In genomic region chr12:96399081-96399918, GRCh38 we compare ENCODE assay signal across 8 cellular contexts. TPM values are rescaled to one million over a fixed set of nuclear protein-coding genes. Genes with fewer than 3 reads are reported as not detected.
DNase-seq lines count a peak whose midpoint lies in the region; ATAC-seq and TF ChIP-seq lines count a peak whose summit lies in the region.

No MANE protein-coding gene starts in this region.

- peak overlapping the region; percentile 92 to 96 for H3K27ac Mint-ChIP-seq in T-cell

- DNase-seq in T-cell (peak; percentile 43 to 78 (median 70)), amniotic stem cell (lab: John Stamatoyannopoulos, UW) (peak; percentile 15), right atrium auricular region (ENCODE audit: low spot score) (peak; percentile 82), retina (peak; percentile 87), NCI-H128 (lab: John Stamatoyannopoulos, UW; ENCODE audit: unreplicated experiment) (no peak)

- H3K36me3 Mint-ChIP-seq in T-cell, result peaks cover 3% of the 10 kb centered on the region

- peak overlapping the region; percentile 86 for H3K4me2 ChIP-seq in DOHH2 (ENCODE audit: low read length)

- H4K20me1 ChIP-seq in DOHH2 (ENCODE audit: control insufficient read depth, insufficient read depth, low read depth, low read length), result peaks cover 15% of the 10 kb centered on the region

- peaks cover 49 to 52% (median 52%) of the 10 kb centered on the region in 3 donors for H3K4me1 Mint-ChIP-seq in T-cell

- H3F3A ChIP-seq in DOHH2 (ENCODE audit: control insufficient read depth, insufficient read depth), result peaks cover 13% of the 10 kb centered on the region

- CTCF ChIA-PET in T-cell (lab: Charles Lee), result interaction anchor here (0.5 to 4.2 kb wide), 37 partner anchors 8 to 364 kb away, joined by 3 to 49 read pairs (median 5); partner anchors contain the start of genes CFAP54 (in 2 of the 2) and LTA4H (in 1 of the 2)

- H3K27me3 ChIP-seq in DOHH2 (ENCODE audit: control insufficient read depth, low read length), result no peaks in the 10 kb centered on the region
- no peaks in the 10 kb centered on the region for H3K27me3 ChIP-seq in HUES48 (ENCODE audit: control insufficient read depth, insufficient read depth, low read length)
- H3K27me3 ChIP-seq in right atrium auricular region, result no peaks in the 10 kb centered on the region

- ATAC-seq in GM21381 (IDR thresholded peaks at IDR 0.05; ENCODE audit: unreplicated experiment) (peak; percentile 32), T-cell (replicated peaks in 1 of 4) (peak; percentile 31 to 51 (median 46))

- H3K27me3 Mint-ChIP-seq in T-cell, result no peaks in the 10 kb centered on the region

- H3K27ac ChIP-seq in DOHH2 (ENCODE audit: low read depth, low read length) (peak overlapping the region; percentile 93), HUES48 (ENCODE audit: low read depth, low read length) (peak overlapping the region; percentile 95), right atrium auricular region (peak overlapping the region; percentile 99 to 100)

- H3K9me2 ChIP-seq in DOHH2 (replicated peaks; ENCODE audit: control insufficient read depth, low read length), result no peaks in the 10 kb centered on the region

- peak overlapping the region; percentile 72; the same call in 1 of the 2 replicates for H3K9ac ChIP-seq in HUES48 (ENCODE audit: low read depth, low read length)

- H3K4me3 Mint-ChIP-seq in T-cell, result peak overlapping the region; percentile 89 to 98 (median 95)

- peaks cover 11% of the 10 kb centered on the region for H3K36me3 ChIP-seq in DOHH2 (ENCODE audit: control insufficient read depth, low read length)
- no peaks in the 10 kb centered on the region for H3K36me3 ChIP-seq in HUES48 (ENCODE audit: control insufficient read depth, insufficient read depth, low read length)
- H3K36me3 ChIP-seq in right atrium auricular region, result no peaks in the 10 kb centered on the region

- H3K4me3 ChIP-seq in DOHH2 (ENCODE audit: low read length), result peak overlapping the region; percentile 81
- H3K4me3 ChIP-seq in HUES48 (ENCODE audit: low read depth, low read length), result peak overlapping the region; percentile 80
- peak overlapping the region; percentile 91 to 97 for H3K4me3 ChIP-seq in right atrium auricular region

- H3K9me3 ChIP-seq in DOHH2 (ENCODE audit: control insufficient read depth, insufficient read depth, low read length), result no peaks in the 10 kb centered on the region
- no peaks in the 10 kb centered on the region for H3K9me3 ChIP-seq in HUES48 (ENCODE audit: control insufficient read depth, insufficient read depth, low read length)
- H3K9me3 ChIP-seq in right atrium auricular region, result no peaks in the 10 kb centered on the region

- no peaks in the 10 kb centered on the region for H3K9me3 Mint-ChIP-seq in T-cell

- POLR2A ChIA-PET in T-cell (lab: Charles Lee), result interaction anchor here (0.6 to 4.4 kb wide), 32 partner anchors 11 to 363 kb away, joined by 3 to 53 read pairs (median 4); partner anchors contain the start of genes CFAP54 (in 1 of the 2) and LTA4H (in 1 of the 2)

- TF ChIP-seq CTCF in DOHH2 (IDR thresholded peaks at IDR 0.05; ENCODE audit: low read depth, low read length, poor library complexity, severe bottlenecking), result peak; percentile 44
- peak in 1 of 2 donors; percentile 41 for TF ChIP-seq CTCF in right atrium auricular region (IDR thresholded peaks at IDR 0.05)

- H3K4me1 ChIP-seq in DOHH2 (ENCODE audit: control insufficient read depth, low read length) (peaks cover 49% of the 10 kb centered on the region), HUES48 (ENCODE audit: control insufficient read depth, insufficient read depth, low read length) (peaks cover 61% of the 10 kb centered on the region), right atrium auricular region (peaks cover 0 to 23% of the 10 kb centered on the region in 2 donors)

- peaks cover 54% of the 10 kb centered on the region for H3K79me2 ChIP-seq in DOHH2 (ENCODE audit: control insufficient read depth, low read length)

RNA-seq across cellular contexts. Expression of gene CDK17, which starts 0.9 kb away (rescaled TPM):
- 100 to 1,000 TPM in 1 of 5 donors, 10 to 100 TPM in 4; 56.4 to 114 (median 72.2) TPM for total RNA-seq in T-cell
- total RNA-seq in right atrium auricular region, result 10 to 100 TPM; 20.9 to 27.1 TPM
